In the genomic region with DNA sequence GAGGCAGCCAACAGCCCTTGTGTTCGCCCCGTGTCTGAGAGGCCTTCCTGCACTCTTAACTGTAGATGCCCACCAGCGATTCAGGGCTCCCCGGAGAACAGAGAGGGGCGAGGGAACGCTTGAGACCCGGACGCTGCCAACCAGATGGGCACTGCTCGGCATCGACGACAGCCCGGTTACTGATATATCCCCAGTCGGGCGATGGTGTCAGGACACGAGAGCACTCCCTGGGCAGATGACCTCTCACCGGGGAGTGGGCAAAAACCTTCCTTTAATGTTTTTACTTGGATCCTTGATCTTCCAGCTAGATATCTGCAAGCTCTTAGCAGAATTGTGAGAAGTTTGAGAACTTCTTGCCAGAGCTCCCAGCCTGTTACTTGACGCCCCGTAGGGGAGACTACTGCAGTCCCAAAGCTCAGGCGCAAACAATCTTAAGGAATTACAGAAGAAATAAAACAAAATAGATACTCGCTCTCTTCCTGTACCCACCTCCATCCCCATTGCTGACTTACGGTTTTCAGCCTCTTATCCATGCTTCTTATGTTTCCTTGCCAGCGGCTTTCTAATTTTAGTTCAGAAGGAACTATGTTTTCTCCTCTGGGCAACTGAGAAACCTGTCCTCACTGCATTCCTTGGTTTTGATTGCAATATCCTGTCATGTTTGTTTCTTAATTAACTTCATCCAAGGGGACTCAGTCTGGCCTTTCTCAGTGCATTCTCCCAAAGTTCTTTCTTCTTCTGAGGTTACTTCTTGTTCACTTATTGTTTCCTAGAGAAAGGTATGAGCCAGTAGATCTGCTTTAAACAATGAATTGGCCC, we compare ENCODE assay signal across 8 cellular contexts. TPM values are rescaled to one million over a fixed set of nuclear protein-coding genes. Genes with fewer than 3 reads are reported as not detected.
DNase-seq lines count a peak whose midpoint lies in the region; ATAC-seq and TF ChIP-seq lines count a peak whose summit lies in the region.

No MANE protein-coding gene starts in this region.

- no peaks in the 10 kb centered on the region for H3K27me3 ChIP-seq in left lung
- H3K27me3 ChIP-seq in thymus (ENCODE audit: control insufficient read depth, insufficient read depth) = no peaks in the 10 kb centered on the region

- no peaks in the 10 kb centered on the region for H3K9me3 Mint-ChIP-seq in HFFc6

- H3K4me3 ChIP-seq in AG10803 (ENCODE audit: low read length) = peak overlapping the region; percentile 96
- peak overlapping the region; percentile 86 to 90 for H3K4me3 ChIP-seq in left lung
- peak overlapping the region; percentile 74 for H3K4me3 ChIP-seq in thymus (ENCODE audit: low read length)

- CTCF ChIA-PET in GM10248 (lab: Yijun Ruan, JAX) = no interaction called here

- WGBS in thymus = 4% methylated on average over 22 of the region's 22 CpGs

- intact Hi-C loops in left lung (cut with DNase I) = no loop called here

- peaks cover 34% of the 10 kb centered on the region for H3K4me1 Mint-ChIP-seq in HFFc6 (ENCODE audit: low read depth)

- H3K36me3 ChIP-seq in left lung (peaks cover 0 to 15% of the 10 kb centered on the region in 2 donors), thymus (ENCODE audit: control insufficient read depth, insufficient read depth) (peaks cover 3% of the 10 kb centered on the region)

- 0 out of 2 replicates have a peak, but pooled peaks cover 11% of the 10 kb centered on the region for H3K36me3 Mint-ChIP-seq in HFFc6 (ENCODE audit: low read depth)

- peaks cover 3% of the 10 kb centered on the region for H3K27me3 Mint-ChIP-seq in HFFc6 (ENCODE audit: insufficient read depth)

- H3K4me1 ChIP-seq in left lung = peaks cover 13 to 55% of the 10 kb centered on the region in 2 donors
- H3K4me1 ChIP-seq in thymus (ENCODE audit: control insufficient read depth, insufficient read depth, low read length) = peaks cover 20% of the 10 kb centered on the region

- ATAC-seq in left lung (no peak), omental fat pad (ENCODE audit: low FRiP score) (no peak), GM18517 (IDR thresholded peaks at IDR 0.05; ENCODE audit: unreplicated experiment) (no peak)

- H3K27ac ChIP-seq in left lung = peak overlapping the region; percentile 95 to 97
- peak overlapping the region; percentile 98 for H3K27ac ChIP-seq in thymus (ENCODE audit: low read depth)

- DNase-seq in AG10803 (ENCODE audit: low read depth) = peak; percentile 47
- no peak for DNase-seq in HFFc6
- peak; percentile 52 for DNase-seq in amniotic stem cell (lab: John Stamatoyannopoulos, UW)
- no peak for DNase-seq in left lung
- DNase-seq in omental fat pad (ENCODE audit: low spot score) = no peak
- DNase-seq in GM10248 (ENCODE audit: extremely low spot score) = no peak

- H3K9me3 ChIP-seq in left lung (no peaks in the 10 kb centered on the region), thymus (ENCODE audit: control insufficient read depth) (no peaks in the 10 kb centered on the region)

- peak overlapping the region; percentile 88 for H3K4me3 Mint-ChIP-seq in HFFc6

- POLR2A ChIA-PET in GM10248 (lab: Yijun Ruan, JAX) = no interaction called here

- no peak for TF ChIP-seq CTCF in AG10803 (conservative IDR thresholded peaks at IDR 0.05; ENCODE audit: low read length)
- 0 out of 2 replicates have a peak, but pooled peaks have one; percentile 4 for TF ChIP-seq CTCF in HFFc6 (IDR thresholded peaks at IDR 0.05)
- no peak for TF ChIP-seq CTCF in left lung (IDR thresholded peaks at IDR 0.05)
- TF ChIP-seq CTCF in omental fat pad (IDR thresholded peaks at IDR 0.05) = no peak
- no peak for TF ChIP-seq CTCF in GM10248 (IDR thresholded peaks at IDR 0.05; ENCODE audit: control extremely low read depth, extremely low read depth, low read depth, missing control alignments)

- peak overlapping the region; percentile 87 for H3K27ac Mint-ChIP-seq in HFFc6

RNA-seq across cellular contexts. Expression of a gene that starts 0.8 kb away (rescaled TPM):
- total RNA-seq in HFFc6 (2021; fragmentation: NEBNext Ultra II Directional; extraction: Animal tissue kit (Norgen Biotek cat#: 25700)) = 10 to 100 TPM; 10.7 to 17.5 (median 16.4) TPM
- total RNA-seq in left lung (10 to 100 TPM; 14.2 to 15.2 TPM), omental fat pad (1 to 10 TPM; 2.9 to 8.5 (median 6.9) TPM)
- polyA plus RNA-seq in thymus = 10.6 TPM

RNA-seq across cellular contexts. Expression of a gene that starts 44.5 kb away (rescaled TPM):
- 10 to 100 TPM; 46.0 to 55.5 (median 51.1) TPM for total RNA-seq in HFFc6 (2021; fragmentation: NEBNext Ultra II Directional; extraction: Animal tissue kit (Norgen Biotek cat#: 25700))
- 10 to 100 TPM; 36.4 to 40.0 TPM for total RNA-seq in left lung
- polyA plus RNA-seq in thymus = 9.0 TPM
- total RNA-seq in omental fat pad = 10 to 100 TPM; 20.1 to 39.7 (median 30.8) TPM

RNA-seq across cellular contexts. Expression of a gene that starts 45.9 kb away (rescaled TPM):
- 1 to 10 TPM in 4 of 6 experiments, under 1 TPM in 2; 0.45 to 1.2 (median 1.1) TPM for total RNA-seq in HFFc6 (2021; fragmentation: NEBNext Ultra II Directional; extraction: Animal tissue kit (Norgen Biotek cat#: 25700))
- total RNA-seq in left lung (1 to 10 TPM in 1 of 2 donors, under 1 TPM in 1; 0.79 to 1.5 TPM), omental fat pad (1 to 10 TPM in 3 of 4 donors, under 1 TPM in 1; 0.74 to 1.7 (median 1.2) TPM)
- polyA plus RNA-seq in thymus = 4.6 TPM

RNA-seq across cellular contexts. Expression of a gene that starts 55.8 kb away (rescaled TPM):
- total RNA-seq in HFFc6 (2021; fragmentation: NEBNext Ultra II Directional; extraction: Animal tissue kit (Norgen Biotek cat#: 25700)) = 10 to 100 TPM; 33.9 to 46.6 (median 39.1) TPM
- total RNA-seq in left lung (10 to 100 TPM; 26.4 to 33.1 TPM), omental fat pad (10 to 100 TPM; 43.6 to 72.6 (median 60.3) TPM)
- 39.4 TPM for polyA plus RNA-seq in thymus

Comparison
In these comparisons a context has a peak if more than half of its experiments do, and no peak if none do; other contexts are left out.
1. DNase-seq: peak in AG10803 (single experiment) and amniotic stem cell (single experiment); none in HFFc6 (single experiment), left lung (0 of 2), omental fat pad (single experiment) and GM10248 (single experiment).
2. Peak in every context shown above with its lines, with median percentiles within 50 percentile points of each other: H3K4me3 ChIP-seq.